Comparison of ENCODE assay signal across 1 cellular context in the genomic region with DNA sequence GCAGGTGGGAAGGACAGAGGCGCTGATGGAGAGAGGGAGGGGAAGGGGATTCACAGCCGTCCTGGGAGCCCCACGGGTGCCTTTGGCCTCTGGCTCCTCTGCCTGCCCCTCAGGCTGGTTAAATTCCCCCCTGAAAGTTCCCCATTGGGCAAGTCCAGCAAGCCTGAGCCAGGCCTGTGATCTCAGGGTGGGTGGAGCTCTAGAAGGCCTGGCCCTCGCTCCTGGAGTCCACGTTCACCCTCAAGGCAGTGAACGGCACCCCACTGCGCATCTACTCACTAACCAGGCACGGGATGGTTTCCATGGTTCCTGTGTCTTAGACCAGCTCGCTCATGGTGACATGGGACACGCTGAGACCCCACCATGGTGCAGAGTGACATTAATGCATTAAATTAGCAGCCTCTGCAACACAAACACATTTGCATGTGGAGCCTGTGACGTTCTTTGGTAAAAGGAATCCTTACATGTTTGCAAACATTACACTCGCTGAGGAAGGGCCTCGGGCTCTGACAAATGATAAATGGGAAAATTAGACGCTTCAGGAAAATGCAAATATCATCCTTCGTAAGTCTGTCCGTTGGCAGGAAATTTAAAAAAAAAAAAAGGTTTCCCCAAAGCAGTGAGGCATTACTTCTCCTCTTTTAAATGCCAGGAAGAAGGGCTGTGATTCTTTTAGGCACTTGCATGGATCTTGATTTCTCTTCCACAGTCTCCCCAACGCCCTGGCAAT.
TF ChIP-seq lines count a peak whose summit lies in the region.

No MANE protein-coding gene starts in this region.

TF ChIP-seq in WTC11, 78 proteins besides CTCF, POLR2A, EP300 and RAD21 (continued from another document):
- TF ChIP-seq, protein P1, sequence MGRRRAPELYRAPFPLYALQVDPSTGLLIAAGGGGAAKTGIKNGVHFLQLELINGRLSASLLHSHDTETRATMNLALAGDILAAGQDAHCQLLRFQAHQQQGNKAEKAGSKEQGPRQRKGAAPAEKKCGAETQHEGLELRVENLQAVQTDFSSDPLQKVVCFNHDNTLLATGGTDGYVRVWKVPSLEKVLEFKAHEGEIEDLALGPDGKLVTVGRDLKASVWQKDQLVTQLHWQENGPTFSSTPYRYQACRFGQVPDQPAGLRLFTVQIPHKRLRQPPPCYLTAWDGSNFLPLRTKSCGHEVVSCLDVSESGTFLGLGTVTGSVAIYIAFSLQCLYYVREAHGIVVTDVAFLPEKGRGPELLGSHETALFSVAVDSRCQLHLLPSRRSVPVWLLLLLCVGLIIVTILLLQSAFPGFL (CRISPR knock-in tag; IDR thresholded peaks at IDR 0.05; ENCODE audit: borderline replicate concordance) = no peak
- TF ChIP-seq, protein P2, sequence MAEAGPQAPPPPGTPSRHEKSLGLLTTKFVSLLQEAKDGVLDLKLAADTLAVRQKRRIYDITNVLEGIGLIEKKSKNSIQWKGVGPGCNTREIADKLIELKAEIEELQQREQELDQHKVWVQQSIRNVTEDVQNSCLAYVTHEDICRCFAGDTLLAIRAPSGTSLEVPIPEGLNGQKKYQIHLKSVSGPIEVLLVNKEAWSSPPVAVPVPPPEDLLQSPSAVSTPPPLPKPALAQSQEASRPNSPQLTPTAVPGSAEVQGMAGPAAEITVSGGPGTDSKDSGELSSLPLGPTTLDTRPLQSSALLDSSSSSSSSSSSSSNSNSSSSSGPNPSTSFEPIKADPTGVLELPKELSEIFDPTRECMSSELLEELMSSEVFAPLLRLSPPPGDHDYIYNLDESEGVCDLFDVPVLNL (CRISPR knock-in tag; IDR thresholded peaks at IDR 0.05; ENCODE audit: borderline replicate concordance, low read depth) = no peak
- TF ChIP-seq, protein P3, sequence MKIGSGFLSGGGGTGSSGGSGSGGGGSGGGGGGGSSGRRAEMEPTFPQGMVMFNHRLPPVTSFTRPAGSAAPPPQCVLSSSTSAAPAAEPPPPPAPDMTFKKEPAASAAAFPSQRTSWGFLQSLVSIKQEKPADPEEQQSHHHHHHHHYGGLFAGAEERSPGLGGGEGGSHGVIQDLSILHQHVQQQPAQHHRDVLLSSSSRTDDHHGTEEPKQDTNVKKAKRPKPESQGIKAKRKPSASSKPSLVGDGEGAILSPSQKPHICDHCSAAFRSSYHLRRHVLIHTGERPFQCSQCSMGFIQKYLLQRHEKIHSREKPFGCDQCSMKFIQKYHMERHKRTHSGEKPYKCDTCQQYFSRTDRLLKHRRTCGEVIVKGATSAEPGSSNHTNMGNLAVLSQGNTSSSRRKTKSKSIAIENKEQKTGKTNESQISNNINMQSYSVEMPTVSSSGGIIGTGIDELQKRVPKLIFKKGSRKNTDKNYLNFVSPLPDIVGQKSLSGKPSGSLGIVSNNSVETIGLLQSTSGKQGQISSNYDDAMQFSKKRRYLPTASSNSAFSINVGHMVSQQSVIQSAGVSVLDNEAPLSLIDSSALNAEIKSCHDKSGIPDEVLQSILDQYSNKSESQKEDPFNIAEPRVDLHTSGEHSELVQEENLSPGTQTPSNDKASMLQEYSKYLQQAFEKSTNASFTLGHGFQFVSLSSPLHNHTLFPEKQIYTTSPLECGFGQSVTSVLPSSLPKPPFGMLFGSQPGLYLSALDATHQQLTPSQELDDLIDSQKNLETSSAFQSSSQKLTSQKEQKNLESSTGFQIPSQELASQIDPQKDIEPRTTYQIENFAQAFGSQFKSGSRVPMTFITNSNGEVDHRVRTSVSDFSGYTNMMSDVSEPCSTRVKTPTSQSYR (CRISPR knock-in tag; IDR thresholded peaks at IDR 0.05) = no peak
- TF ChIP-seq OVOL2 (CRISPR knock-in tag; IDR thresholded peaks at IDR 0.05; ENCODE audit: borderline replicate concordance) = no peak
- no peak for TF ChIP-seq ELF4 (CRISPR knock-in tag; IDR thresholded peaks at IDR 0.05; ENCODE audit: low read depth)
- no peak for TF ChIP-seq SMAD3 (CRISPR knock-in tag; IDR thresholded peaks at IDR 0.05; ENCODE audit: borderline replicate concordance)
